17 cellular contexts compared by ENCODE assay signal in genomic region chr11:36192723-36193619, GRCh38.
DNase-seq lines count a peak whose midpoint lies in the region; ATAC-seq, FAIRE-seq and TF ChIP-seq lines count a peak whose summit lies in the region.
"Had no signal": no experiment of that assay in that cellular context is flagged by ENCODE, and none has a peak within 500 bp of the region (broad histone marks: within the 10 kb centered on the region; RNA-seq: fewer than 3 reads in every experiment).

No MANE protein-coding gene starts in this region.

- TF ChIP-seq POLR2A in K562 (conservative IDR thresholded peaks at IDR 0.05), result no peak

- no peak overlapping the region for H4K8ac ChIP-seq in neuronal stem cell (ENCODE audit: low read depth, low read length)

- BruUV-seq in K562 (replicated peaks; lab: Mats Ljungman, UMichigan), result no TSS peak

- no peaks in the 10 kb centered on the region; a peak in 1 of 5 replicates for H3K27me3 ChIP-seq in K562 (ENCODE audit: control insufficient read depth in 2 of 2, insufficient read depth in 2 of 2, low read length in 2 of 2)
- no peaks in the 10 kb centered on the region for H3K27me3 ChIP-seq in neuronal stem cell (ENCODE audit: control insufficient read depth in 3 of 3, insufficient read depth in 3 of 3, low read depth in 1 of 3, low read length in 3 of 3)

- intact Hi-C loops in K562 (cut with micrococcal nuclease), result no loop called here

- no peak overlapping the region for H3K27ac ChIP-seq in K562 (ENCODE audit: extremely low read depth, low read depth, low read length)
- peak overlapping the region; percentile 13 for H3K27ac ChIP-seq in neuronal stem cell (replicated peaks; ENCODE audit: low read length)
- H3K27ac ChIP-seq: HL-60 had no signal

- no peaks in the 10 kb centered on the region; a peak in 2 of 5 replicates for H3K4me1 ChIP-seq in K562 (replicated peaks in 1 of 2; ENCODE audit: control insufficient read depth in 2 of 2, insufficient read depth in 2 of 2, low read length in 2 of 2)
- H3K4me1 ChIP-seq in neuronal stem cell (ENCODE audit: control insufficient read depth in 2 of 2, insufficient read depth in 1 of 2, low read depth in 1 of 2, low read length in 2 of 2), result peaks cover 6 to 13% of the 10 kb centered on the region in 2 donors

- no peak overlapping the region for H3K4ac ChIP-seq in neuronal stem cell (ENCODE audit: low read length)

- FAIRE-seq in K562 (lab: Jason Lieb, UNC), result peak; percentile 81
- FAIRE-seq: H54, HTR-8/SVneo had no signal

- no peaks in the 10 kb centered on the region for H3K79me2 ChIP-seq in K562 (ENCODE audit: control insufficient read depth, insufficient read depth, low read length)

- H3K18ac ChIP-seq in neuronal stem cell (ENCODE audit: low read length), result no peak overlapping the region

- no peak overlapping the region for H2BK5ac ChIP-seq in neuronal stem cell (ENCODE audit: low read length)

- H4K91ac ChIP-seq in neuronal stem cell (ENCODE audit: low read depth, low read length, poor library complexity), result no peak overlapping the region

- H2BK12ac ChIP-seq in neuronal stem cell (ENCODE audit: low read length), result no peak overlapping the region

- peak; percentile 26 to 74 (median 50) for DNase-seq in K562 (ENCODE audit: extremely low read depth in 1 of 4, low spot score in 3 of 4)
- DNase-seq in neuronal stem cell (ENCODE audit: low spot score), result no peak
- DNase-seq in glomerular visceral epithelial cell (ENCODE audit: extremely low spot score), result no peak
- DNase-seq in nucleus accumbens (lab: John Stamatoyannopoulos, UW), result no peak
- DNase-seq in activated T-cell treated with anti-CD3 and anti-CD28 coated beads, Interleukin-2, amount 50 U/mL, for 1 hour, result no peak
- DNase-seq: GF-D8, NCI-H1048, NCI-H146, NCI-H2081 treated with DMSO at 0.1 percent for 48 hours, NCI-H345, NCI-H526 treated with DMSO at 0.1 percent for 48 hours, SHP77 had no signal

- H2BK120ac ChIP-seq in neuronal stem cell (ENCODE audit: low read depth, low read length), result no peak overlapping the region

- 25% methylated on average over 13 of the region's 13 CpGs for WGBS in K562 (ENCODE audit: insufficient coverage, low coverage, missing lambda C conversion rate)
- no CpG with 5 or more reads among the region's 13 CpGs for WGBS in neuronal stem cell (ENCODE audit: extremely low coverage in 2 of 2, insufficient read length in 2 of 2, insufficient replicate concordance in 1 of 2), 2 donors

- H3K36me3 ChIP-seq in K562 (ENCODE audit: control insufficient read depth, insufficient read depth, low read length) (no peaks in the 10 kb centered on the region), neuronal stem cell (replicated peaks in 1 of 2; ENCODE audit: control insufficient read depth in 2 of 2, insufficient read depth in 2 of 2, low read length in 2 of 2) (peaks cover 2 to 21% of the 10 kb centered on the region in 2 donors)

- TF ChIP-seq EP300 in K562 (IDR thresholded peaks at IDR 0.05; ENCODE audit: low read length), result no peak

- H3K9ac ChIP-seq in K562 (ENCODE audit: insufficient read depth in 1 of 2, low read depth in 2 of 2, low read length in 2 of 2) (no peak overlapping the region), neuronal stem cell (ENCODE audit: low read depth, low read length, poor library complexity) (no peak overlapping the region)

- H3K14ac ChIP-seq in neuronal stem cell (ENCODE audit: low read length), result no peak overlapping the region

- TF ChIP-seq RAD21 in K562 (CRISPR knock-in tag; conservative IDR thresholded peaks at IDR 0.05 in 1 of 2, IDR thresholded peaks at IDR 0.05 in 1 of 2), result no peak

- no peaks in the 10 kb centered on the region; the same call in 1 of the 2 replicates for H4K20me1 ChIP-seq in K562 (replicated peaks; ENCODE audit: control insufficient read depth, insufficient read depth, low read length)

- no peaks in the 10 kb centered on the region for H3K9me3 ChIP-seq in K562 (replicated peaks; ENCODE audit: control insufficient read depth, insufficient read depth, low read depth, low read length)
- peaks cover 0 to 3% of the 10 kb centered on the region in 2 donors for H3K9me3 ChIP-seq in neuronal stem cell (replicated peaks in 1 of 2; ENCODE audit: control insufficient read depth in 2 of 2, insufficient read depth in 1 of 2, low read depth in 1 of 2, low read length in 2 of 2)

- H3K4me3 ChIP-seq in K562 (no peak overlapping the region), neuronal stem cell (ENCODE audit: low read length in 2 of 2) (no peak overlapping the region)

- H2BK15ac ChIP-seq in neuronal stem cell (ENCODE audit: low read length), result no peak overlapping the region

- H2AK5ac ChIP-seq in neuronal stem cell (ENCODE audit: low read depth, low read length), result no peak overlapping the region

- H3K4me2 ChIP-seq in K562 (ENCODE audit: insufficient read depth, low read length) (no peak overlapping the region), neuronal stem cell (ENCODE audit: insufficient read depth, low read length, poor library complexity, severe bottlenecking) (no peak overlapping the region)

- H3K9me1 ChIP-seq in K562 (ENCODE audit: control insufficient read depth, insufficient read depth, low read length), result no peaks in the 10 kb centered on the region

- no peak overlapping the region for H2AFZ ChIP-seq in K562 (ENCODE audit: low read depth, low read length)
- no peak overlapping the region for H2AFZ ChIP-seq in neuronal stem cell (ENCODE audit: low read length)

- POLR2A ChIA-PET in K562 (lab: Yijun Ruan, JAX), result interaction anchor here (0.6 to 1.2 kb wide), 4 partner anchors 9 to 39 kb away, joined by 3 to 5 read pairs (median 3); no protein-coding TSS in a partner anchor

- H3K23ac ChIP-seq in neuronal stem cell (ENCODE audit: low read depth, low read length, poor library complexity), result no peak overlapping the region

- peak; percentile 51 for ATAC-seq in GM18519 (IDR thresholded peaks at IDR 0.05; ENCODE audit: low FRiP score, unreplicated experiment)
- peak; percentile 51 for ATAC-seq in HG03025 (IDR thresholded peaks at IDR 0.05; ENCODE audit: low FRiP score, unreplicated experiment)
- ATAC-seq in K562, result peak; percentile 76

- no peak for TF ChIP-seq CTCF in K562 (IDR thresholded peaks at IDR 0.05 in 2 of 3, conservative IDR thresholded peaks at IDR 0.05 in 1 of 3; ENCODE audit: insufficient read depth in 2 of 3, low read depth in 1 of 3, low read length in 3 of 3)

- in situ Hi-C loops in K562 (cut with MboI), result no loop called here

- CTCF ChIA-PET in K562 (lab: Yijun Ruan, JAX; ENCODE audit: low intra/inter-chr PET ratio), result no interaction called here

- no peaks in the 10 kb centered on the region for H3K79me1 ChIP-seq in neuronal stem cell (ENCODE audit: low read depth, low read length)

TF ChIP-seq in K562, 482 proteins besides CTCF, POLR2A, EP300 and RAD21 (continues in another document):
- TF ChIP-seq HES1 (IDR thresholded peaks at IDR 0.05; ENCODE audit: low read depth) (no peak), ZBTB49 (CRISPR knock-in tag; IDR thresholded peaks at IDR 0.05; ENCODE audit: borderline replicate concordance) (no peak), SPI1 (IDR thresholded peaks at IDR 0.05; ENCODE audit: borderline replicate concordance, low read depth, low read length) (no peak), ZNF436 (CRISPR knock-in tag; IDR thresholded peaks at IDR 0.05) (no peak), CCAR2 (IDR thresholded peaks at IDR 0.05; ENCODE audit: low read depth, low read length) (no peak), TFAM (CRISPR knock-in tag; conservative IDR thresholded peaks at IDR 0.05) (no peak), SMARCA4 (IDR thresholded peaks at IDR 0.05) (peak; percentile 67; the same call in 1 of the 2 replicates), CREB1 (IDR thresholded peaks at IDR 0.05) (peak; percentile 37), CREB1 (CRISPR knock-in tag; IDR thresholded peaks at IDR 0.05) (no peak), BRD4 (IDR thresholded peaks at IDR 0.05) (no peak), BRF2 (IDR thresholded peaks at IDR 0.05; ENCODE audit: borderline replicate concordance, insufficient read depth, insufficient read length) (no peak), ILF3 (IDR thresholded peaks at IDR 0.05; ENCODE audit: borderline replicate concordance) (no peak), GATA2 (CRISPR knock-in tag; IDR thresholded peaks at IDR 0.05) (peak; percentile 71; the same call in 1 of the 2 replicates), TEAD4 (IDR thresholded peaks at IDR 0.05; ENCODE audit: low read length) (peak; percentile 85), TEAD4 (CRISPR knock-in tag; IDR thresholded peaks at IDR 0.05; ENCODE audit: borderline replicate concordance) (no peak), PML (IDR thresholded peaks at IDR 0.05; ENCODE audit: low read length) (peak; percentile 60)

Comparison
In these comparisons a context has a peak if more than half of its experiments do, and no peak if none do; other contexts are left out.
1. DNase-seq: peak in K562 (4 of 4); none in neuronal stem cell (single experiment), glomerular visceral epithelial cell (single experiment), nucleus accumbens (0 of 56) and activated T-cell treated with anti-CD3 and anti-CD28 coated beads, Interleukin-2, amount 50 U/mL, for 1 hour (single experiment).
2. Peak in every context shown above with its lines, with median percentiles within 50 percentile points of each other: ATAC-seq.